Comparison of ENCODE assay signal across 26 cellular contexts in the genomic region with DNA sequence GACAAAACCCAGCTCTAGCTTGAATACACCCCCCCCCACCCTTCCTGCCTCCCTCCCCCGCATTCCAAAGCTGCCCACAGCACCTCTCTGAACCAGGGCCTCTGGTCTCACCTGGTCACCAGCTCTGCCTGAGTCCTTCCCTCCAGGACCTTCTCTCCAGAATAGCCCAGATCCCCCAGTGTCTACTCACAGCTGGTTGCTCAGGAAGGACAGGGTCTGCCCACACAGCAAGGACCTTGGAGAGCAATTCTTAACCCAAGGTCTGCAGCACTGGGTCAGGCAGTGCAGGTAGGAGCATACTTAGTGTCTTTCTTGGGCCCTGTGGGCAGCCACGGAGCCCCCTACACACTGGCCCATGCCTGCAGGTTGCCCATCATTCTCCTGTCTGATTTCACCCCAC.
DNase-seq lines count a peak whose midpoint lies in the region; ATAC-seq and TF ChIP-seq lines count a peak whose summit lies in the region.
"Had no signal": no experiment of that assay in that cellular context is flagged by ENCODE, and none has a peak within 500 bp of the region (broad histone marks: within the 10 kb centered on the region; RNA-seq: fewer than 3 reads in every experiment).

No MANE protein-coding gene starts in this region.

- ATAC-seq in natural killer cell treated with Interleukin-12 subunit alpha and Interleukin-12 subunit beta and Interleukin-15 and Interleukin-18, amount 100 ng/mL, for 72 hours = no peak
- no peak for ATAC-seq in natural killer cell
- ATAC-seq in body of pancreas = no peak
- ATAC-seq: left lobe of liver; stimulated activated naive B cell treated with anti-CD40 and anti-IgM and Interleukin-4, amounts not matched to agents 10 μg/mL and 1 μg/mL and 100 μg/mL, for 72 hours; T-helper 17 cell had no signal

- TF ChIP-seq POLR2A in body of pancreas (IDR thresholded peaks at IDR 0.05) = no peak
- no peak for TF ChIP-seq POLR2A in stomach (IDR thresholded peaks at IDR 0.05)

- no peak for TF ChIP-seq RAD21 in SK-N-SH (IDR thresholded peaks at IDR 0.05; ENCODE audit: low read length)

- POLR2A ChIA-PET in SK-N-SH (lab: Yijun Ruan, JAX) = no interaction called here

- no peaks in the 10 kb centered on the region for H4K20me1 ChIP-seq in SK-N-SH (ENCODE audit: insufficient read depth)

- H3K27me3 ChIP-seq in SK-N-SH (ENCODE audit: insufficient read depth) = no peaks in the 10 kb centered on the region
- no peaks in the 10 kb centered on the region for H3K27me3 ChIP-seq in neuronal stem cell (ENCODE audit: control insufficient read depth in 3 of 3, insufficient read depth in 3 of 3, low read depth in 1 of 3, low read length in 3 of 3)
- no peaks in the 10 kb centered on the region for H3K27me3 ChIP-seq in body of pancreas
- no peaks in the 10 kb centered on the region for H3K27me3 ChIP-seq in stomach
- H3K27me3 ChIP-seq: esophagus muscularis mucosa had no signal

- no peak overlapping the region for H3K27ac Mint-ChIP-seq in natural killer cell treated with Interleukin-12 subunit alpha and Interleukin-12 subunit beta and Interleukin-15 and Interleukin-18, amount 100 ng/mL, for 72 hours
- H3K27ac Mint-ChIP-seq in natural killer cell = no peak overlapping the region
- H3K27ac Mint-ChIP-seq: dendritic cell treated with granulocyte-macrophage colony-stimulating factor and Interleukin-4, amounts not matched to agents 40 ng/mL and 50 ng/mL, for 4 days; IgD-negative memory B cell; stimulated activated naive B cell treated with anti-CD40 and anti-IgM and Interleukin-4, amounts not matched to agents 10 μg/mL and 1 μg/mL and 100 μg/mL, for 72 hours; T-helper 17 cell; type B pancreatic cell had no signal

- H3K27me3 Mint-ChIP-seq in natural killer cell treated with Interleukin-12 subunit alpha and Interleukin-12 subunit beta and Interleukin-15 and Interleukin-18, amount 100 ng/mL, for 72 hours = no peaks in the 10 kb centered on the region
- H3K27me3 Mint-ChIP-seq in natural killer cell (ENCODE audit: low read depth in 2 of 2) = no peaks in the 10 kb centered on the region
- H3K27me3 Mint-ChIP-seq: dendritic cell treated with granulocyte-macrophage colony-stimulating factor and Interleukin-4, amounts not matched to agents 40 ng/mL and 50 ng/mL, for 4 days; IgD-negative memory B cell; stimulated activated naive B cell treated with anti-CD40 and anti-IgM and Interleukin-4, amounts not matched to agents 10 μg/mL and 1 μg/mL and 100 μg/mL, for 72 hours; T-helper 17 cell; type B pancreatic cell had no signal

- peaks cover 0 to 2% of the 10 kb centered on the region in 2 donors for H3K4me1 Mint-ChIP-seq in natural killer cell treated with Interleukin-12 subunit alpha and Interleukin-12 subunit beta and Interleukin-15 and Interleukin-18, amount 100 ng/mL, for 72 hours (ENCODE audit: low read depth in 2 of 2)
- H3K4me1 Mint-ChIP-seq in natural killer cell = peaks cover 5 to 12% of the 10 kb centered on the region in 2 donors
- H3K4me1 Mint-ChIP-seq: T-helper 17 cell had no signal

- TF ChIP-seq EP300 in SK-N-SH (IDR thresholded peaks at IDR 0.05; ENCODE audit: borderline replicate concordance in 1 of 2, low read depth in 1 of 2, low read length in 1 of 2) = no peak
- TF ChIP-seq EP300 in stomach (IDR thresholded peaks at IDR 0.05) = no peak

- CTCF ChIA-PET in SK-N-SH (lab: Yijun Ruan, JAX) = interaction anchor here (0.9 kb wide), 1 partner anchor 46 kb away, joined by 3 read pairs; no protein-coding TSS in a partner anchor

- no peaks in the 10 kb centered on the region for H3K79me1 ChIP-seq in neuronal stem cell (ENCODE audit: low read depth, low read length)

- TF ChIP-seq CTCF in natural killer cell (IDR thresholded peaks at IDR 0.05) (no peak), SK-N-SH (IDR thresholded peaks at IDR 0.05) (no peak), body of pancreas (IDR thresholded peaks at IDR 0.05) (no peak), stomach (IDR thresholded peaks at IDR 0.05) (no peak)

- intact Hi-C loops in natural killer cell (cut with micrococcal nuclease) (no loop called here), body of pancreas (cut with DNase I) (loop anchor here (10.0 kb wide), 1 partner anchor 113 kb away; no protein-coding TSS in a partner anchor), stomach (cut with DNase I; ENCODE audit: low total_unique reads) (no loop called here)

- H2BK12ac ChIP-seq in neuronal stem cell (ENCODE audit: low read length) = no peak overlapping the region

- no peaks in the 10 kb centered on the region for H3K79me2 ChIP-seq in SK-N-SH (ENCODE audit: insufficient read depth)

- DNase-seq in natural killer cell treated with Interleukin-12 subunit alpha and Interleukin-12 subunit beta and Interleukin-15 and Interleukin-18, amount 100 ng/mL, for 72 hours (ENCODE audit: low spot score) = peak; percentile 34
- DNase-seq in natural killer cell (no peak), SK-N-SH (no peak), neuronal stem cell (ENCODE audit: low spot score) (no peak), body of pancreas (no peak), stomach (no peak), NCI-H1417 (lab: John Stamatoyannopoulos, UW) (no peak)
- DNase-seq in stimulated activated CD4-positive, alpha-beta T cell treated with anti-CD3 and anti-CD28 coated beads, Interleukin-4, amount 100 ng/mL, for 4 hours = no peak
- DNase-seq: activated CD4-positive, alpha-beta T cell treated with anti-CD3 and anti-CD28 coated beads, Interleukin-2, amount 50 U/mL, for 48 hours; activated CD4-positive, CD25-positive, alpha-beta regulatory T cell treated with anti-CD3 and anti-CD28 coated beads, Interleukin-2, amount 50 U/mL, for 72 hours; activated naive CD4-positive, alpha-beta T cell treated with Interleukin-2 at 50 U/mL for 16 hours; AML-193; foreskin fibroblast; mesenchymal stem cell; NCI-H2029; NCI-H510A treated with DMSO at 0.1 percent for 48 hours; nucleus accumbens; stimulated activated CD4-positive, alpha-beta T cell treated with anti-CD3 and anti-CD28 coated beads, Interleukin-15, amount 100 ng/mL, for 24 hours; stimulated activated naive B cell treated with anti-CD40 and anti-IgM and Interleukin-4, amounts not matched to agents 10 μg/mL and 1 μg/mL and 100 μg/mL, for 72 hours; T-helper 17 cell had no signal

- H3K9ac ChIP-seq in SK-N-SH (no peak overlapping the region), neuronal stem cell (ENCODE audit: low read depth, low read length, poor library complexity) (no peak overlapping the region)

- no peak overlapping the region for H3K4me2 ChIP-seq in SK-N-SH
- H3K4me2 ChIP-seq in neuronal stem cell (ENCODE audit: insufficient read depth, low read length, poor library complexity, severe bottlenecking) = no peak overlapping the region

- H4K8ac ChIP-seq in neuronal stem cell (ENCODE audit: low read depth, low read length) = no peak overlapping the region

- H3K36me3 ChIP-seq in SK-N-SH (replicated peaks in 1 of 2; ENCODE audit: control insufficient read depth in 1 of 2, insufficient read depth in 2 of 2, low read length in 1 of 2) (no peaks in the 10 kb centered on the region), neuronal stem cell (replicated peaks in 1 of 2; ENCODE audit: control insufficient read depth in 2 of 2, insufficient read depth in 2 of 2, low read length in 2 of 2) (no peaks in the 10 kb centered on the region), body of pancreas (replicated peaks in 1 of 2; ENCODE audit: insufficient read depth in 1 of 2, low read depth in 2 of 2) (no peaks in the 10 kb centered on the region), stomach (no peaks in the 10 kb centered on the region)
- H3K36me3 ChIP-seq: esophagus muscularis mucosa had no signal

- H3K4me3 ChIP-seq in SK-N-SH (ENCODE audit: low read depth in 2 of 2, low read length in 1 of 2) (no peak overlapping the region), neuronal stem cell (ENCODE audit: low read length in 2 of 2) (no peak overlapping the region), body of pancreas (no peak overlapping the region), stomach (no peak overlapping the region)
- H3K4me3 ChIP-seq: esophagus muscularis mucosa, SK-N-MC had no signal

- H3F3A ChIP-seq in SK-N-SH (replicated peaks; ENCODE audit: insufficient read depth) = no peaks in the 10 kb centered on the region

- no peak overlapping the region for H3K18ac ChIP-seq in neuronal stem cell (ENCODE audit: low read length)

- H3K4me3 Mint-ChIP-seq in natural killer cell treated with Interleukin-12 subunit alpha and Interleukin-12 subunit beta and Interleukin-15 and Interleukin-18, amount 100 ng/mL, for 72 hours = no peak overlapping the region
- H3K4me3 Mint-ChIP-seq in natural killer cell = no peak overlapping the region
- H3K4me3 Mint-ChIP-seq: dendritic cell treated with granulocyte-macrophage colony-stimulating factor and Interleukin-4, amounts not matched to agents 40 ng/mL and 50 ng/mL, for 4 days; IgD-negative memory B cell; stimulated activated naive B cell treated with anti-CD40 and anti-IgM and Interleukin-4, amounts not matched to agents 10 μg/mL and 1 μg/mL and 100 μg/mL, for 72 hours; T-helper 17 cell; type B pancreatic cell had no signal

- H3K27ac ChIP-seq in SK-N-SH (ENCODE audit: low read depth in 2 of 2, low read length in 1 of 2) (no peak overlapping the region), neuronal stem cell (replicated peaks; ENCODE audit: low read length) (no peak overlapping the region), body of pancreas (no peak overlapping the region), stomach (no peak overlapping the region)
- H3K27ac ChIP-seq: esophagus muscularis mucosa, SK-N-MC had no signal

- no peaks in the 10 kb centered on the region for H3K9me3 Mint-ChIP-seq in natural killer cell treated with Interleukin-12 subunit alpha and Interleukin-12 subunit beta and Interleukin-15 and Interleukin-18, amount 100 ng/mL, for 72 hours
- H3K9me3 Mint-ChIP-seq in natural killer cell = no peaks in the 10 kb centered on the region

- no peak overlapping the region for H4K91ac ChIP-seq in neuronal stem cell (ENCODE audit: low read depth, low read length, poor library complexity)

- no peak overlapping the region for H3K14ac ChIP-seq in neuronal stem cell (ENCODE audit: low read length)

- no peak overlapping the region for H3K23ac ChIP-seq in neuronal stem cell (ENCODE audit: low read depth, low read length, poor library complexity)

- H3K36me3 Mint-ChIP-seq in natural killer cell treated with Interleukin-12 subunit alpha and Interleukin-12 subunit beta and Interleukin-15 and Interleukin-18, amount 100 ng/mL, for 72 hours = peaks cover 15% of the 10 kb centered on the region
- H3K36me3 Mint-ChIP-seq in natural killer cell = no peaks in the 10 kb centered on the region
- H3K36me3 Mint-ChIP-seq: IgD-negative memory B cell, type B pancreatic cell had no signal

- no peak overlapping the region for H2BK5ac ChIP-seq in neuronal stem cell (ENCODE audit: low read length)

- H2BK120ac ChIP-seq in neuronal stem cell (ENCODE audit: low read depth, low read length) = no peak overlapping the region

- H3K4me1 ChIP-seq in SK-N-SH (ENCODE audit: control insufficient read depth in 1 of 2, insufficient read depth in 2 of 2, low read depth in 1 of 2, low read length in 1 of 2) = peaks cover 0 to 5% of the 10 kb centered on the region in 2 experiments; a peak in 1 of 4 replicates
- H3K4me1 ChIP-seq in neuronal stem cell (ENCODE audit: control insufficient read depth in 2 of 2, insufficient read depth in 1 of 2, low read depth in 1 of 2, low read length in 2 of 2) = peaks cover 8 to 12% of the 10 kb centered on the region in 2 donors
- H3K4me1 ChIP-seq in body of pancreas = no peaks in the 10 kb centered on the region
- H3K4me1 ChIP-seq in stomach = peaks cover 0 to 18% (median 6%) of the 10 kb centered on the region in 4 donors

- H3K9me2 ChIP-seq in SK-N-SH = no peaks in the 10 kb centered on the region

- no peaks in the 10 kb centered on the region for H3K9me3 ChIP-seq in SK-N-SH
- H3K9me3 ChIP-seq in neuronal stem cell (replicated peaks in 1 of 2; ENCODE audit: control insufficient read depth in 2 of 2, insufficient read depth in 1 of 2, low read depth in 1 of 2, low read length in 2 of 2) = peaks cover 0 to 6% of the 10 kb centered on the region in 2 donors
- H3K9me3 ChIP-seq in body of pancreas = no peaks in the 10 kb centered on the region
- H3K9me3 ChIP-seq in stomach = peaks cover 0 to 10% (median 8%) of the 10 kb centered on the region in 4 donors

- H2AK5ac ChIP-seq in neuronal stem cell (ENCODE audit: low read depth, low read length) = peak overlapping the region; percentile 15

- no peak overlapping the region for H3K4ac ChIP-seq in neuronal stem cell (ENCODE audit: low read length)

- H2AFZ ChIP-seq in SK-N-SH (ENCODE audit: low read depth) (no peak overlapping the region), neuronal stem cell (ENCODE audit: low read length) (no peak overlapping the region)

- H2BK15ac ChIP-seq in neuronal stem cell (ENCODE audit: low read length) = no peak overlapping the region

- 80% methylated on average over 2 of the region's 2 CpGs for WGBS in SK-N-SH (ENCODE audit: low lambda C conversion rate)
- WGBS in neuronal stem cell (ENCODE audit: extremely low coverage in 2 of 2, insufficient read length in 2 of 2, insufficient replicate concordance in 1 of 2), 2 donors = no CpG with 5 or more reads among the region's 2 CpGs
- WGBS in body of pancreas, 2 donors = 87 to 89% methylated on average over 1 to 2 of the region's 2 CpGs
- WGBS in stomach, 5 donors = 85 to 100% (median 94%) methylated on average over 2 of the region's 2 CpGs
